ENCODE assay signal across 1 cellular context in the genomic region with DNA sequence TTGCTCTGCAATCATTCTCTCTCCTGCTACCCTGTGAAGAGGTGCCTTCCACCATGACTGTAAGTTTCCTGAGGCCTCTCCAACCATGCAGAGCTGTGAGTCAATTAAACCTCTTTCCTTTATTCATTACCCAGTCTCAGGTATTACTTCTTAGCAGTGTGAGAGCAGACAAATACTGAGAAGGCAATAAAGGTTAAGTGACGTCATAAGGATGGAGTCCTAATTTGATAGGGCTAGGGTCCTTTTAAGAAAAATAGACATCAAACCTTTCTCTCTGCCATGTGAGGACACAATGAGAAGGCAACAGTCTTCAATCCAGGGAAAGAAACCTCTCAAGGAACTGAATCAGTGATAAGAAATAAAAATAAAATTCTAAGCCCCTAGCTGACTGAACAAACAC.
TF ChIP-seq lines count a peak whose summit lies in the region.

No MANE protein-coding gene starts in this region.

TF ChIP-seq in HEK293, 187 proteins besides CTCF, POLR2A, EP300 and RAD21 (continued from another document):
- TF ChIP-seq, protein P1, sequence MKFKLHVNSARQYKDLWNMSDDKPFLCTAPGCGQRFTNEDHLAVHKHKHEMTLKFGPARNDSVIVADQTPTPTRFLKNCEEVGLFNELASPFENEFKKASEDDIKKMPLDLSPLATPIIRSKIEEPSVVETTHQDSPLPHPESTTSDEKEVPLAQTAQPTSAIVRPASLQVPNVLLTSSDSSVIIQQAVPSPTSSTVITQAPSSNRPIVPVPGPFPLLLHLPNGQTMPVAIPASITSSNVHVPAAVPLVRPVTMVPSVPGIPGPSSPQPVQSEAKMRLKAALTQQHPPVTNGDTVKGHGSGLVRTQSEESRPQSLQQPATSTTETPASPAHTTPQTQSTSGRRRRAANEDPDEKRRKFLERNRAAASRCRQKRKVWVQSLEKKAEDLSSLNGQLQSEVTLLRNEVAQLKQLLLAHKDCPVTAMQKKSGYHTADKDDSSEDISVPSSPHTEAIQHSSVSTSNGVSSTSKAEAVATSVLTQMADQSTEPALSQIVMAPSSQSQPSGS (tag by site-specific recombination; IDR thresholded peaks at IDR 0.05; ENCODE audit: low read depth): peak; percentile 70; the same call in 1 of the 2 replicates
